ENCODE assay signal across 10 cellular contexts in genomic region chr11:68011046-68011943, GRCh38. TPM values are rescaled to one million over a fixed set of nuclear protein-coding genes. Genes with fewer than 3 reads are reported as not detected.
DNase-seq lines count a peak whose midpoint lies in the region; ATAC-seq, FAIRE-seq and TF ChIP-seq lines count a peak whose summit lies in the region.
"Had no signal": no experiment of that assay in that cellular context is flagged by ENCODE, and none has a peak within 500 bp of the region (broad histone marks: within the 10 kb centered on the region; RNA-seq: fewer than 3 reads in every experiment).

No MANE protein-coding gene starts in this region.

- H3K4me3 Mint-ChIP-seq in astrocyte (ENCODE audit: unreplicated experiment) (peak overlapping the region; percentile 45), memory B cell (peak overlapping the region; percentile 50)
- H3K4me3 Mint-ChIP-seq in activated CD4-positive, alpha-beta T cell treated with anti-CD3 and anti-CD28 coated beads, Interleukin-2, amount 10 ng/mL, durations not matched to agents 7 days and 5 days: no peak overlapping the region

- no peak for DNase-seq in astrocyte (ENCODE audit: low read depth)
- DNase-seq in memory B cell (ENCODE audit: low spot score in 2 of 2): no peak
- no peak for DNase-seq in activated CD4-positive, alpha-beta T cell treated with anti-CD3 and anti-CD28 coated beads, Interleukin-2, amount 10 ng/mL, durations not matched to agents 7 days and 5 days
- DNase-seq in DMS 273 (lab: John Stamatoyannopoulos, UW; ENCODE audit: unreplicated experiment): no peak
- DNase-seq: amniotic stem cell, NCI-H2171 treated with DMSO at 0.1 percent for 48 hours had no signal

- no peaks in the 10 kb centered on the region for H3K9me3 ChIP-seq in astrocyte (ENCODE audit: insufficient read depth, low read depth, low read length)
- H3K9me3 ChIP-seq in subcutaneous abdominal adipose tissue (ENCODE audit: control insufficient read depth in 5 of 5, low read length in 5 of 5): no peaks in the 10 kb centered on the region

- H3K9ac ChIP-seq in KMS-11 (no peak overlapping the region; the same call in 1 of the 2 replicates), astrocyte (ENCODE audit: low read length) (peak overlapping the region; percentile 80), subcutaneous abdominal adipose tissue (ENCODE audit: low read length in 5 of 5) (peak overlapping the region in 4 of 5 donors; percentile 61 to 70 (median 65))

- POLR2A ChIA-PET in activated CD4-positive, alpha-beta T cell treated with anti-CD3 and anti-CD28 coated beads, Interleukin-2, amount 10 ng/mL, durations not matched to agents 7 days and 5 days (lab: Charles Lee): no interaction called here

- H2AFZ ChIP-seq in KMS-11 (ENCODE audit: low read depth): no peak overlapping the region
- peak overlapping the region; percentile 81 for H2AFZ ChIP-seq in astrocyte (ENCODE audit: low read depth, low read length)

- TF ChIP-seq CTCF in KMS-11 (conservative IDR thresholded peaks at IDR 0.05; ENCODE audit: low read depth, low read length): no peak
- no peak for TF ChIP-seq CTCF in astrocyte (IDR thresholded peaks at IDR 0.05; ENCODE audit: insufficient read depth, low read depth, low read length)

- peaks cover 2% of the 10 kb centered on the region for H3K27me3 Mint-ChIP-seq in astrocyte (ENCODE audit: low read depth, unreplicated experiment)
- no peaks in the 10 kb centered on the region for H3K27me3 Mint-ChIP-seq in memory B cell
- H3K27me3 Mint-ChIP-seq in activated CD4-positive, alpha-beta T cell treated with anti-CD3 and anti-CD28 coated beads, Interleukin-2, amount 10 ng/mL, durations not matched to agents 7 days and 5 days: no peaks in the 10 kb centered on the region

- H3K36me3 Mint-ChIP-seq in astrocyte (ENCODE audit: low read depth, unreplicated experiment) (peaks cover 2% of the 10 kb centered on the region), memory B cell (no peaks in the 10 kb centered on the region)
- H3K36me3 Mint-ChIP-seq in activated CD4-positive, alpha-beta T cell treated with anti-CD3 and anti-CD28 coated beads, Interleukin-2, amount 10 ng/mL, durations not matched to agents 7 days and 5 days (ENCODE audit: low read depth): no peaks in the 10 kb centered on the region

- H3K27ac Mint-ChIP-seq in astrocyte (ENCODE audit: unreplicated experiment) (peak overlapping the region; percentile 72), memory B cell (no peak overlapping the region)
- no peak overlapping the region for H3K27ac Mint-ChIP-seq in activated CD4-positive, alpha-beta T cell treated with anti-CD3 and anti-CD28 coated beads, Interleukin-2, amount 10 ng/mL, durations not matched to agents 7 days and 5 days

- H3K79me2 ChIP-seq in KMS-11 (ENCODE audit: insufficient read depth, low read depth): no peaks in the 10 kb centered on the region
- peaks cover 16% of the 10 kb centered on the region for H3K79me2 ChIP-seq in astrocyte (ENCODE audit: insufficient read depth, low read length)

- ATAC-seq in memory B cell (ENCODE audit: low read depth): no peak
- no peak for ATAC-seq in HG02678 (IDR thresholded peaks at IDR 0.05; ENCODE audit: unreplicated experiment)
- no peak for ATAC-seq in HG02884 (IDR thresholded peaks at IDR 0.05; ENCODE audit: unreplicated experiment)

- H4K20me1 ChIP-seq in KMS-11 (ENCODE audit: insufficient read depth) (no peaks in the 10 kb centered on the region), astrocyte (ENCODE audit: insufficient read depth, low read length) (no peaks in the 10 kb centered on the region)

- no peak for FAIRE-seq in astrocyte (lab: Jason Lieb, UNC)

- no peak overlapping the region for H3K27ac ChIP-seq in KMS-11
- peak overlapping the region; percentile 96 for H3K27ac ChIP-seq in astrocyte (ENCODE audit: low read depth, low read length)
- peak overlapping the region; percentile 86 for H3K27ac ChIP-seq in subcutaneous abdominal adipose tissue (ENCODE audit: low read depth, low read length)

- H3K27me3 ChIP-seq in KMS-11 (ENCODE audit: insufficient read depth, low read depth): no peaks in the 10 kb centered on the region
- no peaks in the 10 kb centered on the region for H3K27me3 ChIP-seq in astrocyte (ENCODE audit: insufficient read depth, low read length)
- no peaks in the 10 kb centered on the region for H3K27me3 ChIP-seq in subcutaneous abdominal adipose tissue (ENCODE audit: control insufficient read depth in 5 of 5, insufficient read depth in 4 of 5, low read length in 5 of 5)

- H3K9me3 Mint-ChIP-seq in astrocyte (ENCODE audit: unreplicated experiment): no peaks in the 10 kb centered on the region
- no peaks in the 10 kb centered on the region for H3K9me3 Mint-ChIP-seq in memory B cell
- H3K9me3 Mint-ChIP-seq in activated CD4-positive, alpha-beta T cell treated with anti-CD3 and anti-CD28 coated beads, Interleukin-2, amount 10 ng/mL, durations not matched to agents 7 days and 5 days: no peaks in the 10 kb centered on the region

- H3K4me1 ChIP-seq in KMS-11 (ENCODE audit: low read depth, poor library complexity, severe bottlenecking) (peaks cover 73% of the 10 kb centered on the region), astrocyte (ENCODE audit: insufficient read depth, low read length) (peaks cover 58% of the 10 kb centered on the region), subcutaneous abdominal adipose tissue (ENCODE audit: control insufficient read depth in 5 of 5, insufficient read depth in 5 of 5, low read length in 5 of 5) (peaks cover 7 to 85% (median 69%) of the 10 kb centered on the region in 5 donors)

- H3K36me3 ChIP-seq in KMS-11 (ENCODE audit: insufficient read depth): no peaks in the 10 kb centered on the region
- H3K36me3 ChIP-seq in astrocyte (ENCODE audit: insufficient read depth, low read length): no peaks in the 10 kb centered on the region
- H3K36me3 ChIP-seq in subcutaneous abdominal adipose tissue (ENCODE audit: control insufficient read depth in 5 of 5, insufficient read depth in 5 of 5, low read length in 5 of 5): no peaks in the 10 kb centered on the region

- H3K4me1 Mint-ChIP-seq in astrocyte (ENCODE audit: low read depth, unreplicated experiment) (peaks cover 21% of the 10 kb centered on the region), memory B cell (peaks cover 23% of the 10 kb centered on the region)
- H3K4me1 Mint-ChIP-seq in activated CD4-positive, alpha-beta T cell treated with anti-CD3 and anti-CD28 coated beads, Interleukin-2, amount 10 ng/mL, durations not matched to agents 7 days and 5 days: peaks cover 10% of the 10 kb centered on the region

- CTCF ChIA-PET in activated CD4-positive, alpha-beta T cell treated with anti-CD3 and anti-CD28 coated beads, Interleukin-2, amount 10 ng/mL, durations not matched to agents 7 days and 5 days (lab: Charles Lee): interaction anchor here (1.0 to 1.3 kb wide), 2 partner anchors 11 to 28 kb away, joined by 3 read pairs; partner anchors contain the start of gene TCIRG1

- peak overlapping the region; percentile 97 for H3K4me2 ChIP-seq in KMS-11
- H3K4me2 ChIP-seq in astrocyte (ENCODE audit: low read length): peak overlapping the region; percentile 88

- H3K4me3 ChIP-seq in KMS-11 (IDR thresholded peaks at IDR 0.05; ENCODE audit: insufficient read depth, low read depth, low read length) (no peak overlapping the region), astrocyte (ENCODE audit: insufficient read depth, low read depth, low read length) (peak overlapping the region; percentile 32), subcutaneous abdominal adipose tissue (ENCODE audit: low read depth in 1 of 5, low read length in 5 of 5) (peak overlapping the region in 4 of 5 donors; percentile 38 to 63 (median 49))

RNA-seq across cellular contexts. Expression of gene ALDH3B1, which starts 1.2 kb away (rescaled TPM):
- 1.1 and 1.3 TPM in 2 replicates for total RNA-seq in astrocyte
- total RNA-seq in activated CD4-positive, alpha-beta T cell treated with anti-CD3 and anti-CD28 coated beads, Interleukin-2, amount 10 ng/mL, durations not matched to agents 7 days and 5 days: under 1 TPM in 1 of 2 experiments, not detected in 1; 0.15 TPM

RNA-seq across cellular contexts. Expression of gene UNC93B1, which starts 7.4 kb away (rescaled TPM):
- 37.3 and 39.6 TPM in 2 replicates for total RNA-seq in astrocyte
- 10 to 100 TPM; 32.6 to 34.3 TPM for total RNA-seq in activated CD4-positive, alpha-beta T cell treated with anti-CD3 and anti-CD28 coated beads, Interleukin-2, amount 10 ng/mL, durations not matched to agents 7 days and 5 days

RNA-seq across cellular contexts. Expression of gene NDUFS8, which starts 19.2 kb away (rescaled TPM):
- total RNA-seq in astrocyte: 159 and 170 TPM in 2 replicates
- 100 to 1,000 TPM; 116 to 138 TPM for total RNA-seq in activated CD4-positive, alpha-beta T cell treated with anti-CD3 and anti-CD28 coated beads, Interleukin-2, amount 10 ng/mL, durations not matched to agents 7 days and 5 days

RNA-seq across cellular contexts. Expression of gene TCIRG1, which starts 27.5 kb away (rescaled TPM):
- 55.1 and 56.5 TPM in 2 replicates for total RNA-seq in astrocyte
- total RNA-seq in activated CD4-positive, alpha-beta T cell treated with anti-CD3 and anti-CD28 coated beads, Interleukin-2, amount 10 ng/mL, durations not matched to agents 7 days and 5 days: 100 to 1,000 TPM; 286 to 316 TPM
